10 cellular contexts compared by ENCODE assay signal in genomic region chr10:72316386-72316700, GRCh38. TPM values are rescaled to one million over a fixed set of nuclear protein-coding genes. Genes with fewer than 3 reads are reported as not detected.
A peak's percentile ranks its signal among the peaks of the same experiment; 100 is the strongest.
DNase-seq lines count a peak whose midpoint lies in the region; ATAC-seq, FAIRE-seq and TF ChIP-seq lines count a peak whose summit lies in the region.
"Had no signal": no experiment of that assay in that cellular context is flagged by ENCODE, and none has a peak within 500 bp of the region (broad histone marks: within the 10 kb centered on the region; RNA-seq: fewer than 3 reads in every experiment).

No MANE protein-coding gene starts in this region.

- no peaks in the 10 kb centered on the region for H3K9me3 Mint-ChIP-seq in CD4-positive, alpha-beta T cell

- H4K91ac ChIP-seq in H1 (replicated peaks; ENCODE audit: insufficient read length, low read length) (peak overlapping the region; percentile 34), trophoblast cell (ENCODE audit: low read depth, low read length) (peak overlapping the region; percentile 23)

- H3K9me3 ChIP-seq in CD4-positive, alpha-beta T cell (ENCODE audit: control insufficient read depth, low read length) = no peaks in the 10 kb centered on the region
- H3K9me3 ChIP-seq in H1 (ENCODE audit: insufficient read depth in 2 of 2, low read depth in 1 of 2, low read length in 1 of 2) (no peaks in the 10 kb centered on the region), trophoblast cell (ENCODE audit: insufficient read depth, low read depth, low read length) (no peaks in the 10 kb centered on the region), Karpas-422 (ENCODE audit: low read length) (no peaks in the 10 kb centered on the region)
- H3K9me3 ChIP-seq in effector memory CD4-positive, alpha-beta T cell (ENCODE audit: control insufficient read depth, low read length) = no peaks in the 10 kb centered on the region
- H3K9me3 ChIP-seq: SJCRH30 had no signal

- H2AK5ac ChIP-seq in H1 (ENCODE audit: low read depth, low read length) (no peak overlapping the region), trophoblast cell (ENCODE audit: low read length) (peak overlapping the region; percentile 78)

- POLR2A ChIA-PET in CD4-positive, alpha-beta T cell (lab: Charles Lee) = interaction anchor here (0.5 to 8.5 kb wide), 12 partner anchors 10 to 69 kb away, joined by 3 to 93 read pairs (median 3); partner anchors contain the start of gene DDIT4
- POLR2A ChIA-PET in RWPE1 (lab: Yijun Ruan, JAX; ENCODE audit: low non-redundant PET) (interaction anchor here (0.6 to 1.2 kb wide), 2 partner anchors 15 to 18 kb away, joined by 3 read pairs; no protein-coding TSS in a partner anchor), H1 (lab: Charles Lee; ENCODE audit: partially characterized antibody) (interaction anchor here (0.6 to 39.2 kb wide), 8 partner anchors 10 to 106 kb away, joined by 3 to 895 read pairs (median 4); partner anchors contain the start of gene DDIT4)

- ATAC-seq in CD4-positive, alpha-beta T cell (ENCODE audit: poor library complexity) = no peak
- ATAC-seq in GM18861 (IDR thresholded peaks at IDR 0.05; ENCODE audit: unreplicated experiment) = no peak
- ATAC-seq: foreskin keratinocyte had no signal

- no peak overlapping the region for H3K56ac ChIP-seq in H1 (replicated peaks; ENCODE audit: insufficient read length, low read depth, low read length)

- H3K4me3 Mint-ChIP-seq in CD4-positive, alpha-beta T cell = peak overlapping the region; percentile 83

- 0 out of 2 replicates have a peak overlapping the region, but pooled peaks have one; percentile 77 for H2BK15ac ChIP-seq in H1 (ENCODE audit: low read length)

- H3K27me3 ChIP-seq in CD4-positive, alpha-beta T cell (ENCODE audit: control insufficient read depth, insufficient read depth, low read length) = no peaks in the 10 kb centered on the region
- no peaks in the 10 kb centered on the region for H3K27me3 ChIP-seq in H1 (replicated peaks in 1 of 4; ENCODE audit: control insufficient read depth in 3 of 4, extremely low read depth in 1 of 4, insufficient read depth in 3 of 4, low read length in 3 of 4)
- H3K27me3 ChIP-seq in trophoblast cell (ENCODE audit: insufficient read depth, low read length) = no peaks in the 10 kb centered on the region
- no peaks in the 10 kb centered on the region for H3K27me3 ChIP-seq in effector memory CD4-positive, alpha-beta T cell (replicated peaks; ENCODE audit: control insufficient read depth, insufficient read depth, low read length, poor library complexity, severe bottlenecking)
- H3K27me3 ChIP-seq in Karpas-422 (ENCODE audit: low read length) = no peaks in the 10 kb centered on the region
- H3K27me3 ChIP-seq: foreskin keratinocyte, SJCRH30 had no signal

- H3K4me1 Mint-ChIP-seq in CD4-positive, alpha-beta T cell (ENCODE audit: low read depth) = peaks cover 68% of the 10 kb centered on the region

- no peaks in the 10 kb centered on the region for H3K79me1 ChIP-seq in H1 (ENCODE audit: low read depth, low read length)
- peaks cover 30% of the 10 kb centered on the region for H3K79me1 ChIP-seq in trophoblast cell (ENCODE audit: low read length)

- H3K9me2 ChIP-seq in Karpas-422 (replicated peaks; ENCODE audit: insufficient read depth, low read length) = no peaks in the 10 kb centered on the region

- no peak for FAIRE-seq in H1 (lab: Jason Lieb, UNC)

- 0 out of 2 replicates have a peak overlapping the region, but pooled peaks have one; percentile 2 for H2BK20ac ChIP-seq in H1 (ENCODE audit: low read length)

- no peak overlapping the region for H3K9ac ChIP-seq in H1 (replicated peaks in 1 of 4; ENCODE audit: extremely low read depth in 1 of 4, low read depth in 3 of 4, low read length in 3 of 4)
- H3K9ac ChIP-seq in trophoblast cell (ENCODE audit: low read length) = no peak overlapping the region
- no peak overlapping the region for H3K9ac ChIP-seq in Karpas-422 (ENCODE audit: low read length)

- no peak for TF ChIP-seq POLR2A in H1 (IDR thresholded peaks at IDR 0.05; ENCODE audit: control extremely low read depth in 1 of 2, low read depth in 2 of 2, low read length in 2 of 2)

- CTCF ChIA-PET in CD4-positive, alpha-beta T cell (lab: Charles Lee) = interaction anchor here (0.7 to 3.3 kb wide), 5 partner anchors 10 to 108 kb away, joined by 3 to 21 read pairs (median 5); no protein-coding TSS in a partner anchor
- CTCF ChIA-PET in RWPE1 (lab: Yijun Ruan, JAX) (interaction anchor here (0.6 to 1.6 kb wide), 3 partner anchors 21 to 41 kb away, joined by 4 to 5 read pairs (median 4); no protein-coding TSS in a partner anchor), H1 (lab: Charles Lee; ENCODE audit: partially characterized antibody) (interaction anchor here (0.7 to 4.9 kb wide), 6 partner anchors 10 to 190 kb away, joined by 3 to 22 read pairs (median 4); partner anchors contain the start of gene DDIT4)

- H2AFZ ChIP-seq in H1 (ENCODE audit: low read length) (no peak overlapping the region), trophoblast cell (ENCODE audit: insufficient read depth, low read length, poor library complexity) (no peak overlapping the region), Karpas-422 (ENCODE audit: low read length) (no peak overlapping the region)

- H3K23ac ChIP-seq in H1 (ENCODE audit: insufficient read length) = no peak overlapping the region
- H3K23ac ChIP-seq in trophoblast cell (ENCODE audit: low read length) = no peak overlapping the region

- H2BK12ac ChIP-seq in H1 (ENCODE audit: low read depth, low read length) (peak overlapping the region; percentile 69; the same call in 1 of the 2 replicates), trophoblast cell (ENCODE audit: low read length) (peak overlapping the region; percentile 6)

- H4K20me1 ChIP-seq in H1 (replicated peaks in 1 of 2; ENCODE audit: control insufficient read depth in 1 of 2, insufficient read depth in 2 of 2, low read length in 2 of 2) = no peaks in the 10 kb centered on the region
- no peaks in the 10 kb centered on the region for H4K20me1 ChIP-seq in Karpas-422 (ENCODE audit: insufficient read depth, low read depth, low read length)

- no peaks in the 10 kb centered on the region; the same call in 1 of the 2 replicates for H3K23me2 ChIP-seq in H1 (ENCODE audit: low read depth, low read length)

- WGBS in H1 (ENCODE audit: extremely low coverage in 1 of 2, insufficient coverage in 1 of 2, insufficient read length in 1 of 2, insufficient replicate concordance in 2 of 2, low coverage in 1 of 2, low lambda C conversion rate in 2 of 2, missing lambda C conversion rate in 1 of 2), 2 experiments = 86% methylated on average over 3 of the region's 3 CpGs; no CpG with 5 or more reads in 1 of the 2 experiments
- no CpG with 5 or more reads among the region's 3 CpGs for WGBS in trophoblast cell (ENCODE audit: extremely low coverage, insufficient coverage, insufficient read length)

- no peak for DNase-seq in CD4-positive, alpha-beta T cell
- no peak for DNase-seq in RWPE1 (ENCODE audit: low spot score)
- no peak for DNase-seq in H1 (ENCODE audit: low read depth in 1 of 2, low spot score in 2 of 2)
- no peak for DNase-seq in trophoblast cell
- no peak for DNase-seq in effector memory CD4-positive, alpha-beta T cell
- no peak for DNase-seq in AG08395 (ENCODE audit: low spot score)
- no peak for DNase-seq in Karpas-422
- DNase-seq: foreskin keratinocyte had no signal

- H3K4ac ChIP-seq in H1 (replicated peaks; ENCODE audit: insufficient read length, low read depth, low read length) (no peak overlapping the region), trophoblast cell (ENCODE audit: low read depth, low read length) (no peak overlapping the region)

- H3K36me3 Mint-ChIP-seq in CD4-positive, alpha-beta T cell (ENCODE audit: low read depth) = no peaks in the 10 kb centered on the region

- H3K27ac Mint-ChIP-seq in CD4-positive, alpha-beta T cell = peak overlapping the region; percentile 91

- H3K27me3 Mint-ChIP-seq in CD4-positive, alpha-beta T cell = no peaks in the 10 kb centered on the region

- no peak for TF ChIP-seq CTCF in CD4-positive, alpha-beta T cell (IDR thresholded peaks at IDR 0.05)
- TF ChIP-seq CTCF in RWPE1 (conservative IDR thresholded peaks at IDR 0.05; ENCODE audit: low read depth) (no peak), H1 (IDR thresholded peaks at IDR 0.05; ENCODE audit: control extremely low read depth in 1 of 3, insufficient read depth in 1 of 3, low read depth in 1 of 3, low read length in 3 of 3) (no peak)

- H3K4me2 ChIP-seq in H1 (ENCODE audit: insufficient read depth in 1 of 2, low read depth in 2 of 2, low read length in 2 of 2) = no peak overlapping the region
- no peak overlapping the region for H3K4me2 ChIP-seq in trophoblast cell (ENCODE audit: low read length)
- H3K4me2 ChIP-seq in Karpas-422 (ENCODE audit: low read depth, low read length, poor library complexity, severe bottlenecking) = no peak overlapping the region

- H2BK120ac ChIP-seq in H1 (replicated peaks; ENCODE audit: low read depth, low read length) (no peak overlapping the region), trophoblast cell (ENCODE audit: insufficient read depth, low read length, poor library complexity) (no peak overlapping the region)

- H3K79me2 ChIP-seq in H1 (ENCODE audit: control insufficient read depth in 1 of 2, insufficient read depth in 2 of 2, low read length in 2 of 2) = no peaks in the 10 kb centered on the region
- peaks cover 4% of the 10 kb centered on the region for H3K79me2 ChIP-seq in trophoblast cell (ENCODE audit: control insufficient read depth, insufficient read depth, low read length, poor library complexity)
- H3K79me2 ChIP-seq in Karpas-422 (ENCODE audit: low read length) = no peaks in the 10 kb centered on the region

- H3K14ac ChIP-seq in H1 (ENCODE audit: insufficient read length) (no peak overlapping the region), trophoblast cell (ENCODE audit: low read length) (no peak overlapping the region)

- TF ChIP-seq RAD21 in H1 (IDR thresholded peaks at IDR 0.05 in 1 of 2, conservative IDR thresholded peaks at IDR 0.05 in 1 of 2; ENCODE audit: low read depth in 2 of 2, low read length in 2 of 2) = no peak

- H3K18ac ChIP-seq in H1 (ENCODE audit: extremely low read depth, low read length) (no peak overlapping the region), trophoblast cell (ENCODE audit: low read length) (no peak overlapping the region)

- no peak overlapping the region for H4K12ac ChIP-seq in trophoblast cell (ENCODE audit: low read depth, low read length)

- no peak for TF ChIP-seq EP300 in H1 (IDR thresholded peaks at IDR 0.05; ENCODE audit: borderline replicate concordance in 1 of 2, low read depth in 2 of 2, low read length in 2 of 2)

- intact Hi-C loops in CD4-positive, alpha-beta T cell (cut with DNase I, micrococcal nuclease) = no loop called here

- no peak overlapping the region for H3K4me3 ChIP-seq in H1 (ENCODE audit: extremely low read depth in 1 of 4, insufficient read depth in 2 of 4, low read depth in 3 of 4, low read length in 4 of 4)
- H3K4me3 ChIP-seq in trophoblast cell (ENCODE audit: low read depth, low read length) = no peak overlapping the region
- no peak overlapping the region for H3K4me3 ChIP-seq in effector memory CD4-positive, alpha-beta T cell (ENCODE audit: insufficient read depth, low read depth, low read length, poor library complexity, severe bottlenecking)
- H3K4me3 ChIP-seq in Karpas-422 (ENCODE audit: low read length) = no peak overlapping the region
- H3K4me3 ChIP-seq: SJCRH30 had no signal

- no peak overlapping the region for H2BK5ac ChIP-seq in H1 (ENCODE audit: low read depth, low read length)
- no peak overlapping the region for H2BK5ac ChIP-seq in trophoblast cell (ENCODE audit: low read depth, low read length, poor library complexity)

- H3K4me1 ChIP-seq in H1 (replicated peaks in 1 of 4; ENCODE audit: control insufficient read depth in 3 of 4, insufficient read depth in 4 of 4, low read length in 3 of 4) (peaks cover 14 to 29% (median 17%) of the 10 kb centered on the region in 4 experiments), trophoblast cell (ENCODE audit: control insufficient read depth in 1 of 2, insufficient read depth in 2 of 2, low read length in 2 of 2) (peaks cover 28 to 40% of the 10 kb centered on the region in 2 experiments), Karpas-422 (ENCODE audit: low read length) (peaks cover 36% of the 10 kb centered on the region)
- H3K4me1 ChIP-seq in effector memory CD4-positive, alpha-beta T cell (ENCODE audit: control insufficient read depth, insufficient read depth, low read length, poor library complexity, severe bottlenecking) = peaks cover 64% of the 10 kb centered on the region

- no peak overlapping the region for H4K5ac ChIP-seq in H1 (ENCODE audit: insufficient read length, low read depth, low read length)

- H3K27ac ChIP-seq in CD4-positive, alpha-beta T cell (ENCODE audit: low read depth, low read length) = peak overlapping the region; percentile 50
- H3K27ac ChIP-seq in RWPE1 (peak overlapping the region; percentile 100), H1 (ENCODE audit: low read depth, low read length) (no peak overlapping the region), trophoblast cell (ENCODE audit: low read depth, low read length) (no peak overlapping the region), Karpas-422 (ENCODE audit: low read length) (no peak overlapping the region)
- H3K27ac ChIP-seq in effector memory CD4-positive, alpha-beta T cell (ENCODE audit: insufficient read depth, low read length, poor library complexity, severe bottlenecking) = no peak overlapping the region
- H3K27ac ChIP-seq: foreskin keratinocyte, SJCRH30 had no signal

- H4K8ac ChIP-seq in H1 (ENCODE audit: extremely low read depth, insufficient read depth, low read length) = no peak overlapping the region
- no peak overlapping the region for H4K8ac ChIP-seq in trophoblast cell (ENCODE audit: low read depth, low read length)

- H3K36me3 ChIP-seq in H1 (ENCODE audit: control insufficient read depth in 2 of 4, insufficient read depth in 4 of 4, low read length in 3 of 4) = no peaks in the 10 kb centered on the region
- H3K36me3 ChIP-seq in trophoblast cell (ENCODE audit: control insufficient read depth in 1 of 2, insufficient read depth in 2 of 2, low read length in 2 of 2) = no peaks in the 10 kb centered on the region
- no peaks in the 10 kb centered on the region for H3K36me3 ChIP-seq in effector memory CD4-positive, alpha-beta T cell (ENCODE audit: control insufficient read depth, insufficient read depth, low read length)
- H3K36me3 ChIP-seq in Karpas-422 (ENCODE audit: insufficient read depth, low read length) = no peaks in the 10 kb centered on the region
- H3K36me3 ChIP-seq: SJCRH30 had no signal

RNA-seq across cellular contexts. Expression of gene DNAJB12, which starts 38.4 kb away (rescaled TPM):
- total RNA-seq in CD4-positive, alpha-beta T cell = 10 to 100 TPM; 25.2 to 27.0 TPM
- 19.6 and 20.5 TPM in 2 replicates for total RNA-seq in H1 (2021; fragmentation: NEBNext Ultra II Directional; extraction: Animal tissue kit (Norgen Biotek cat#: 25700))
- 10.8 and 16.0 TPM in 2 replicates for polyA plus RNA-seq in H1 (2011; rRNA removed)
- 12.4 TPM for polyA plus RNA-seq in H1 (2011; cell fraction: cytosol; rRNA removed)
- polyA plus RNA-seq in H1 (2011; cell fraction: nucleus; rRNA removed) = 23.3 TPM
- 10.7 to 18.5 TPM (median 16.7 TPM) in 4 replicates for polyA plus RNA-seq in H1 (2012, experiment 1 of 2)
- polyA plus RNA-seq in H1 (2012, experiment 2 of 2) = 12.5 TPM
- 14.1 TPM for polyA plus RNA-seq in H1 (2013, experiment 1 of 2)
- polyA plus RNA-seq in H1 (2013, experiment 2 of 2) = 15.3 TPM
- polyA minus RNA-seq in H1 (2011; rRNA and poly(A)+ RNA removed) = 9.2 and 9.8 TPM in 2 replicates
- polyA minus RNA-seq in H1 (2011; cell fraction: cytosol; rRNA and poly(A)+ RNA removed) = 12.0 TPM
- 13.9 TPM for polyA minus RNA-seq in H1 (2011; cell fraction: nucleus; rRNA and poly(A)+ RNA removed)
- polyA plus RNA-seq in trophoblast cell (2013) = 17.3 and 17.4 TPM in 2 replicates
- total RNA-seq in Karpas-422 (2014; rRNA removed; shearing (Covaris generic); ENCODE audit: low replicate concordance) = 36.1 and 37.4 TPM in 2 replicates

RNA-seq across cellular contexts. Expression of gene DDIT4, which starts 42.6 kb away (rescaled TPM):
- total RNA-seq in CD4-positive, alpha-beta T cell = 100 to 1,000 TPM; 427 to 436 TPM
- 42.1 and 47.4 TPM in 2 replicates for total RNA-seq in H1 (2021; fragmentation: NEBNext Ultra II Directional; extraction: Animal tissue kit (Norgen Biotek cat#: 25700))
- 108 and 187 TPM in 2 replicates for polyA plus RNA-seq in H1 (2011; rRNA removed)
- polyA plus RNA-seq in H1 (2011; cell fraction: cytosol; rRNA removed) = 146 TPM
- 143 TPM for polyA plus RNA-seq in H1 (2011; cell fraction: nucleus; rRNA removed)
- polyA plus RNA-seq in H1 (2012, experiment 1 of 2) = 55.0 to 142 TPM (median 113 TPM) in 4 replicates
- polyA plus RNA-seq in H1 (2012, experiment 2 of 2) = 62.5 TPM
- 18.5 TPM for polyA plus RNA-seq in H1 (2013, experiment 1 of 2)
- polyA plus RNA-seq in H1 (2013, experiment 2 of 2) = 19.9 TPM
- polyA minus RNA-seq in H1 (2011; rRNA and poly(A)+ RNA removed) = 63.3 and 82.3 TPM in 2 replicates
- polyA minus RNA-seq in H1 (2011; cell fraction: cytosol; rRNA and poly(A)+ RNA removed) = 113 TPM
- 186 TPM for polyA minus RNA-seq in H1 (2011; cell fraction: nucleus; rRNA and poly(A)+ RNA removed)
- polyA plus RNA-seq in trophoblast cell (2013) = 175 and 178 TPM in 2 replicates
- total RNA-seq in Karpas-422 (2014; rRNA removed; shearing (Covaris generic); ENCODE audit: low replicate concordance) = 331 and 583 TPM in 2 replicates

Comparison
In these comparisons a context has a peak if more than half of its experiments do, and no peak if none do; other contexts are left out.
1. H3K27ac ChIP-seq: peak in CD4-positive, alpha-beta T cell (single experiment) and RWPE1 (single experiment); none in H1 (single experiment), trophoblast cell (single experiment), effector memory CD4-positive, alpha-beta T cell (single experiment) and Karpas-422 (single experiment).